ENCODE assay signal across 8 cellular contexts in genomic region chr14:50085570-50086315, GRCh38. TPM values are rescaled to one million over a fixed set of nuclear protein-coding genes. Genes with fewer than 3 reads are reported as not detected.
DNase-seq lines count a peak whose midpoint lies in the region; ATAC-seq and TF ChIP-seq lines count a peak whose summit lies in the region.

No MANE protein-coding gene starts in this region.

- no peaks in the 10 kb centered on the region for H3K9me3 ChIP-seq in mesenchymal stem cell (ENCODE audit: control insufficient read depth, low read length)
- no peaks in the 10 kb centered on the region for H3K9me3 ChIP-seq in Caco-2

- H3K27ac Mint-ChIP-seq in activated CD4-positive, alpha-beta T cell treated with anti-CD3 and anti-CD28 coated beads, Interleukin-2, amount 10 ng/mL, durations not matched to agents 24 days and 14 days: peak overlapping the region; percentile 93
- peak overlapping the region; percentile 95 to 96 for H3K27ac Mint-ChIP-seq in T-cell
- H3K27ac Mint-ChIP-seq in Caco-2 (ENCODE audit: unreplicated experiment): no peak overlapping the region

- no peaks in the 10 kb centered on the region for H3K27me3 Mint-ChIP-seq in activated CD4-positive, alpha-beta T cell treated with anti-CD3 and anti-CD28 coated beads, Interleukin-2, amount 10 ng/mL, durations not matched to agents 24 days and 14 days
- H3K27me3 Mint-ChIP-seq in T-cell (no peaks in the 10 kb centered on the region), Caco-2 (ENCODE audit: insufficient read depth, unreplicated experiment) (no peaks in the 10 kb centered on the region)

- H3K36me3 ChIP-seq in mesenchymal stem cell (ENCODE audit: control insufficient read depth in 1 of 2, insufficient read depth in 2 of 2, low read depth in 1 of 2, low read length in 2 of 2): peaks cover 5 to 6% of the 10 kb centered on the region in 2 experiments
- H3K36me3 ChIP-seq in Caco-2 (ENCODE audit: control insufficient read depth, insufficient read depth, low read length): no peaks in the 10 kb centered on the region

- no peak overlapping the region for H2BK12ac ChIP-seq in mesenchymal stem cell (ENCODE audit: low read length in 2 of 2)

- no peak overlapping the region for H2BK15ac ChIP-seq in mesenchymal stem cell (ENCODE audit: low read depth, poor library complexity, severe bottlenecking)

- no peak overlapping the region for H2BK5ac ChIP-seq in mesenchymal stem cell (ENCODE audit: low read depth, low read length, poor library complexity, severe bottlenecking)

- H3K27ac ChIP-seq in mesenchymal stem cell (ENCODE audit: low read length, poor library complexity, severe bottlenecking): no peak overlapping the region

- intact Hi-C loops in activated CD4-positive, alpha-beta T cell treated with anti-CD3 and anti-CD28 coated beads, Interleukin-2, amount 10 ng/mL, durations not matched to agents 24 days and 14 days (cut with micrococcal nuclease): loop anchor here (1.0 kb wide), 1 partner anchor 86 kb away; no protein-coding TSS in a partner anchor
- intact Hi-C loops in Caco-2 (cut with micrococcal nuclease; ENCODE audit: unreplicated experiment): no loop called here

- H2AK5ac ChIP-seq in mesenchymal stem cell (ENCODE audit: low read length, severe bottlenecking): no peak overlapping the region

- no peak overlapping the region for H2BK120ac ChIP-seq in mesenchymal stem cell (ENCODE audit: low read depth, low read length)

- H3K4me1 ChIP-seq in mesenchymal stem cell (ENCODE audit: control insufficient read depth, insufficient read depth, low read depth, low read length) (peaks cover 4% of the 10 kb centered on the region), Caco-2 (no peaks in the 10 kb centered on the region)

- no peaks in the 10 kb centered on the region for H3K79me1 ChIP-seq in mesenchymal stem cell (replicated peaks; ENCODE audit: low read length, poor library complexity, severe bottlenecking)

- H2AFZ ChIP-seq in mesenchymal stem cell (ENCODE audit: low read depth, low read length): no peak overlapping the region

- CTCF ChIA-PET in T-cell (lab: Charles Lee): interaction anchor here in 1 of 2 donors (0.6 to 1.8 kb wide), 7 partner anchors 19 to 234 kb away, joined by 3 to 10 read pairs (median 4); no protein-coding TSS in a partner anchor
- CTCF ChIA-PET in Caco-2 (lab: Charles Lee): no interaction called here

- H4K8ac ChIP-seq in mesenchymal stem cell (ENCODE audit: low read length): no peak overlapping the region

- no peak overlapping the region for H3K18ac ChIP-seq in mesenchymal stem cell (ENCODE audit: low read depth in 1 of 2, low read length in 2 of 2)

- no peak overlapping the region for H3K23ac ChIP-seq in mesenchymal stem cell (ENCODE audit: low read length in 2 of 2)

- no peak overlapping the region for H3K9ac ChIP-seq in mesenchymal stem cell (ENCODE audit: low read length)

- H3K4ac ChIP-seq in mesenchymal stem cell (ENCODE audit: low read depth in 1 of 2, low read length in 2 of 2): no peak overlapping the region

- BruUV-seq in Caco-2 (replicated peaks; lab: Mats Ljungman, UMichigan): no TSS peak

- peak; percentile 74 for DNase-seq in activated CD4-positive, alpha-beta T cell treated with anti-CD3 and anti-CD28 coated beads, Interleukin-2, amount 10 ng/mL, durations not matched to agents 24 days and 14 days
- DNase-seq in activated CD4-positive, alpha-beta T cell treated with anti-CD3 and anti-CD28 coated beads, Interleukin-2, amount 50 U/mL, for 4 hours: no peak
- peak in 3 of 34 experiments; percentile 13 to 30 (median 23) for DNase-seq in T-cell
- peak; percentile 63 for DNase-seq in mesenchymal stem cell
- DNase-seq in pons (ENCODE audit: low spot score): no peak
- no peak for DNase-seq in NCI-H510A treated with DMSO at 0.1 percent for 48 hours (lab: John Stamatoyannopoulos, UW)
- DNase-seq in Caco-2: no peak

- no peak overlapping the region for H3K14ac ChIP-seq in mesenchymal stem cell (ENCODE audit: low read length in 2 of 2)

- 97% methylated on average over 9 of the region's 10 CpGs for WGBS in mesenchymal stem cell

- no peak overlapping the region for H3K4me2 ChIP-seq in mesenchymal stem cell (ENCODE audit: low read length, poor library complexity, severe bottlenecking)

- H3K36me3 Mint-ChIP-seq in activated CD4-positive, alpha-beta T cell treated with anti-CD3 and anti-CD28 coated beads, Interleukin-2, amount 10 ng/mL, durations not matched to agents 24 days and 14 days (ENCODE audit: low read depth): peaks cover 15% of the 10 kb centered on the region
- H3K36me3 Mint-ChIP-seq in T-cell (no peaks in the 10 kb centered on the region), Caco-2 (ENCODE audit: insufficient read depth, unreplicated experiment) (no peaks in the 10 kb centered on the region)

- peaks cover 9% of the 10 kb centered on the region for H3K9me3 Mint-ChIP-seq in activated CD4-positive, alpha-beta T cell treated with anti-CD3 and anti-CD28 coated beads, Interleukin-2, amount 10 ng/mL, durations not matched to agents 24 days and 14 days
- H3K9me3 Mint-ChIP-seq in T-cell: no peaks in the 10 kb centered on the region
- H3K9me3 Mint-ChIP-seq in Caco-2 (ENCODE audit: unreplicated experiment): no peaks in the 10 kb centered on the region

- no peak overlapping the region for H4K91ac ChIP-seq in mesenchymal stem cell (ENCODE audit: low read length)

- ATAC-seq in HG02852 (IDR thresholded peaks at IDR 0.05; ENCODE audit: unreplicated experiment) (peak; percentile 58), T-cell (replicated peaks in 1 of 4) (no peak)

- H3K4me3 Mint-ChIP-seq in activated CD4-positive, alpha-beta T cell treated with anti-CD3 and anti-CD28 coated beads, Interleukin-2, amount 10 ng/mL, durations not matched to agents 24 days and 14 days: peak overlapping the region; percentile 63
- H3K4me3 Mint-ChIP-seq in T-cell (peak overlapping the region; percentile 39 to 70 (median 59)), Caco-2 (ENCODE audit: unreplicated experiment) (no peak overlapping the region)

- H3K4me3 ChIP-seq in mesenchymal stem cell (ENCODE audit: insufficient read depth in 1 of 2, low read depth in 1 of 2, low read length in 2 of 2): no peak overlapping the region
- no peak overlapping the region for H3K4me3 ChIP-seq in Caco-2 (ENCODE audit: low read depth, low read length)

- H3K4me1 Mint-ChIP-seq in activated CD4-positive, alpha-beta T cell treated with anti-CD3 and anti-CD28 coated beads, Interleukin-2, amount 10 ng/mL, durations not matched to agents 24 days and 14 days: peaks cover 80% of the 10 kb centered on the region
- H3K4me1 Mint-ChIP-seq in T-cell: peaks cover 91 to 93% (median 92%) of the 10 kb centered on the region in 3 donors
- H3K4me1 Mint-ChIP-seq in Caco-2 (ENCODE audit: low read depth, unreplicated experiment): no peaks in the 10 kb centered on the region

- TF ChIP-seq CTCF in Caco-2 (IDR thresholded peaks at IDR 0.05; ENCODE audit: insufficient read depth in 1 of 2, low read depth in 1 of 2, low read length in 1 of 2, severe bottlenecking in 1 of 2, unreplicated experiment in 1 of 2): no peak

- POLR2A ChIA-PET in T-cell (lab: Charles Lee) (interaction anchor here (0.5 to 1.0 kb wide), 6 partner anchors 23 to 227 kb away, joined by 3 to 6 read pairs (median 3); no protein-coding TSS in a partner anchor), Caco-2 (lab: Charles Lee) (no interaction called here)

- H3K27me3 ChIP-seq in mesenchymal stem cell (ENCODE audit: control insufficient read depth in 1 of 2, insufficient read depth in 1 of 2, low read length in 2 of 2) (no peaks in the 10 kb centered on the region), Caco-2 (replicated peaks; ENCODE audit: control insufficient read depth, insufficient read depth, low read length) (no peaks in the 10 kb centered on the region)

RNA-seq across cellular contexts. Expression of gene VCPKMT, which starts 30.6 kb away (rescaled TPM):
- 13.9 and 14.3 TPM in 2 replicates for total RNA-seq in activated CD4-positive, alpha-beta T cell treated with anti-CD3 and anti-CD28 coated beads, Interleukin-2, amount 10 ng/mL, durations not matched to agents 24 days and 14 days
- total RNA-seq in T-cell (10 to 100 TPM; 16.3 to 24.4 (median 18.3) TPM), Caco-2 (2022) (9.7 TPM in 2 replicates)
- 6.8 TPM for polyA plus RNA-seq in mesenchymal stem cell (2013, experiment 1 of 2)
- 6.8 TPM for polyA plus RNA-seq in mesenchymal stem cell (2013, experiment 2 of 2)

Comparison
In these comparisons a context has a peak if more than half of its experiments do, and no peak if none do; other contexts are left out.
1. DNase-seq: peak in activated CD4-positive, alpha-beta T cell treated with anti-CD3 and anti-CD28 coated beads, Interleukin-2, amount 10 ng/mL, durations not matched to agents 24 days and 14 days (single experiment) and mesenchymal stem cell (single experiment); none in activated CD4-positive, alpha-beta T cell treated with anti-CD3 and anti-CD28 coated beads, Interleukin-2, amount 50 U/mL, for 4 hours (0 of 2), pons (single experiment), NCI-H510A treated with DMSO at 0.1 percent for 48 hours (single experiment) and Caco-2 (0 of 2).